Comparison of ENCODE assay signal across 8 cellular contexts in genomic region chr20:63706852-63707557, GRCh38. TPM values are rescaled to one million over a fixed set of nuclear protein-coding genes. Genes with fewer than 3 reads are reported as not detected.
DNase-seq lines count a peak whose midpoint lies in the region; ATAC-seq and TF ChIP-seq lines count a peak whose summit lies in the region.

No MANE protein-coding gene starts in this region.

- H3K4me3 ChIP-seq in GM12875 (ENCODE audit: low read depth, low read length) (peak overlapping the region; percentile 77), esophagus (ENCODE audit: low read depth in 1 of 2, low read length in 2 of 2) (peak overlapping the region; percentile 85 to 86), upper lobe of left lung (peak overlapping the region; percentile 79 to 98 (median 92))

- H3K4me1 ChIP-seq in esophagus (ENCODE audit: control insufficient read depth in 2 of 2, insufficient read depth in 2 of 2, low read length in 1 of 2) = peaks cover 0 to 12% of the 10 kb centered on the region in 2 donors
- H3K4me1 ChIP-seq in upper lobe of left lung = peaks cover 24 to 33% (median 26%) of the 10 kb centered on the region in 4 donors

- DNase-seq in NCI-H2171 treated with DMSO at 0.1 percent for 48 hours (lab: John Stamatoyannopoulos, UW) (peak; percentile 62), activated T-cell treated with anti-CD3 and anti-CD28 coated beads for 1 hour (ENCODE audit: low read depth) (peak; percentile 54), upper lobe of left lung (peak; percentile 58 to 82), NCI-H1092 treated with DMSO at 0.1 percent for 48 hours (lab: John Stamatoyannopoulos, UW) (no peak)
- DNase-seq in natural killer cell treated with Interleukin-12 subunit alpha and Interleukin-12 subunit beta and Interleukin-15 and Interleukin-18, amount 100 ng/mL, for 72 hours (ENCODE audit: low spot score) = no peak

- H3K9me3 ChIP-seq in esophagus (ENCODE audit: control insufficient read depth in 2 of 2, insufficient read depth in 1 of 2, low read depth in 1 of 2, low read length in 1 of 2) = no peaks in the 10 kb centered on the region
- H3K9me3 ChIP-seq in upper lobe of left lung = no peaks in the 10 kb centered on the region

- ATAC-seq in HG02642 (IDR thresholded peaks at IDR 0.05; ENCODE audit: poor library complexity, unreplicated experiment) (peak; percentile 24), upper lobe of left lung (ENCODE audit: low FRiP score in 2 of 2) (peak; percentile 12 to 71)
- peak; percentile 67 to 69 for ATAC-seq in natural killer cell treated with Interleukin-12 subunit alpha and Interleukin-12 subunit beta and Interleukin-15 and Interleukin-18, amount 100 ng/mL, for 72 hours

- no peak for TF ChIP-seq EP300 in upper lobe of left lung (IDR thresholded peaks at IDR 0.05)

- H3K27ac Mint-ChIP-seq in natural killer cell treated with Interleukin-12 subunit alpha and Interleukin-12 subunit beta and Interleukin-15 and Interleukin-18, amount 100 ng/mL, for 72 hours = peak overlapping the region; percentile 62 to 83

- H3K9me3 Mint-ChIP-seq in natural killer cell treated with Interleukin-12 subunit alpha and Interleukin-12 subunit beta and Interleukin-15 and Interleukin-18, amount 100 ng/mL, for 72 hours = no peaks in the 10 kb centered on the region

- no peaks in the 10 kb centered on the region for H3K27me3 ChIP-seq in esophagus (ENCODE audit: control insufficient read depth in 1 of 2, insufficient read depth in 2 of 2, low read length in 2 of 2)
- H3K27me3 ChIP-seq in upper lobe of left lung = no peaks in the 10 kb centered on the region

- peaks cover 10% of the 10 kb centered on the region for H3K36me3 Mint-ChIP-seq in natural killer cell treated with Interleukin-12 subunit alpha and Interleukin-12 subunit beta and Interleukin-15 and Interleukin-18, amount 100 ng/mL, for 72 hours

- WGBS in esophagus, 2 donors = 2% methylated on average over 56 of the region's 56 CpGs
- 4 to 10% methylated on average over 14 to 23 of the region's 56 CpGs for WGBS in upper lobe of left lung, 2 donors

- peak; percentile 86 for TF ChIP-seq CTCF in GM12875 (IDR thresholded peaks at IDR 0.05; ENCODE audit: borderline replicate concordance, insufficient read depth, low read depth, low read length)
- TF ChIP-seq CTCF in upper lobe of left lung (IDR thresholded peaks at IDR 0.05) = peak in 2 of 6 experiments; percentile 23 to 33

- peaks cover 6 to 35% of the 10 kb centered on the region in 2 donors for H3K36me3 ChIP-seq in esophagus (ENCODE audit: control insufficient read depth in 2 of 2, insufficient read depth in 2 of 2, low read length in 1 of 2)
- H3K36me3 ChIP-seq in upper lobe of left lung = peaks cover 21 to 59% (median 46%) of the 10 kb centered on the region in 4 donors

- H3K27ac ChIP-seq in esophagus (ENCODE audit: low read depth in 2 of 2, low read length in 1 of 2) = peak overlapping the region; percentile 90 to 95
- peak overlapping the region; percentile 89 to 93 (median 92) for H3K27ac ChIP-seq in upper lobe of left lung

- H3K4me1 Mint-ChIP-seq in natural killer cell treated with Interleukin-12 subunit alpha and Interleukin-12 subunit beta and Interleukin-15 and Interleukin-18, amount 100 ng/mL, for 72 hours (ENCODE audit: low read depth in 2 of 2) = peaks cover 29 to 34% of the 10 kb centered on the region in 2 donors

- peak in 1 of 4 donors; percentile 17 for TF ChIP-seq POLR2A in upper lobe of left lung (IDR thresholded peaks at IDR 0.05)

- no peaks in the 10 kb centered on the region for H3K27me3 Mint-ChIP-seq in natural killer cell treated with Interleukin-12 subunit alpha and Interleukin-12 subunit beta and Interleukin-15 and Interleukin-18, amount 100 ng/mL, for 72 hours

- peak overlapping the region; percentile 89 for H3K4me3 Mint-ChIP-seq in natural killer cell treated with Interleukin-12 subunit alpha and Interleukin-12 subunit beta and Interleukin-15 and Interleukin-18, amount 100 ng/mL, for 72 hours

RNA-seq across cellular contexts. Expression of gene ARFRP1, which starts 0.8 kb away (rescaled TPM):
- polyA plus RNA-seq in esophagus = 10 to 100 TPM; 33.9 to 35.4 TPM
- total RNA-seq in natural killer cell treated with Interleukin-12 subunit alpha and Interleukin-12 subunit beta and Interleukin-15 and Interleukin-18, amount 100 ng/mL, for 72 hours = 10 to 100 TPM; 52.4 to 87.0 TPM
- 10 to 100 TPM; 26.8 to 56.4 (median 46.3) TPM for total RNA-seq in upper lobe of left lung

RNA-seq across cellular contexts. Expression of gene ZGPAT, which starts 0.8 kb away (rescaled TPM):
- polyA plus RNA-seq in esophagus = 10 to 100 TPM; 24.4 to 38.9 TPM
- 10 to 100 TPM; 40.8 to 53.0 TPM for total RNA-seq in natural killer cell treated with Interleukin-12 subunit alpha and Interleukin-12 subunit beta and Interleukin-15 and Interleukin-18, amount 100 ng/mL, for 72 hours
- 10 to 100 TPM; 24.8 to 70.2 (median 36.8) TPM for total RNA-seq in upper lobe of left lung

RNA-seq across cellular contexts. Expression of gene TNFRSF6B, which starts 10.6 kb away (rescaled TPM):
- polyA plus RNA-seq in esophagus = 10 to 100 TPM in 1 of 2 donors, 1 to 10 TPM in 1; 2.6 to 15.2 TPM
- total RNA-seq in natural killer cell treated with Interleukin-12 subunit alpha and Interleukin-12 subunit beta and Interleukin-15 and Interleukin-18, amount 100 ng/mL, for 72 hours = not detected
- total RNA-seq in upper lobe of left lung = 10 to 100 TPM; 13.8 to 34.8 (median 16.9) TPM

RNA-seq across cellular contexts. Expression of gene LIME1, which starts 29.5 kb away (rescaled TPM):
- 10 to 100 TPM; 12.6 to 24.5 TPM for polyA plus RNA-seq in esophagus
- total RNA-seq in natural killer cell treated with Interleukin-12 subunit alpha and Interleukin-12 subunit beta and Interleukin-15 and Interleukin-18, amount 100 ng/mL, for 72 hours = 10 to 100 TPM in 1 of 2 donors, 1 to 10 TPM in 1; 9.3 to 15.7 TPM
- 10 to 100 TPM; 12.4 to 51.3 (median 15.3) TPM for total RNA-seq in upper lobe of left lung

RNA-seq across cellular contexts. Expression of gene SLC2A4RG, which starts 32.6 kb away (rescaled TPM):
- 10 to 100 TPM; 43.8 to 77.5 TPM for polyA plus RNA-seq in esophagus
- total RNA-seq in natural killer cell treated with Interleukin-12 subunit alpha and Interleukin-12 subunit beta and Interleukin-15 and Interleukin-18, amount 100 ng/mL, for 72 hours = 10 to 100 TPM; 21.0 to 31.1 TPM
- total RNA-seq in upper lobe of left lung = 100 to 1,000 TPM in 1 of 6 donors, 10 to 100 TPM in 5; 28.8 to 106 (median 71.9) TPM

Comparison
In these comparisons a context has a peak if more than half of its experiments do, and no peak if none do; other contexts are left out.
1. DNase-seq: peak in NCI-H2171 treated with DMSO at 0.1 percent for 48 hours (single experiment), activated T-cell treated with anti-CD3 and anti-CD28 coated beads for 1 hour (single experiment) and upper lobe of left lung (2 of 2); none in natural killer cell treated with Interleukin-12 subunit alpha and Interleukin-12 subunit beta and Interleukin-15 and Interleukin-18, amount 100 ng/mL, for 72 hours (single experiment) and NCI-H1092 treated with DMSO at 0.1 percent for 48 hours (single experiment).
2. RNA of gene TNFRSF6B, which starts 10.6 kb away (total RNA-seq): 13.8 to 34.8 TPM in upper lobe of left lung; not detected in natural killer cell treated with Interleukin-12 subunit alpha and Interleukin-12 subunit beta and Interleukin-15 and Interleukin-18, amount 100 ng/mL, for 72 hours; every median in the first group is over 10 times any median in the second.
3. Peak in every context shown above with its lines, with median percentiles within 50 percentile points of each other: H3K4me3 ChIP-seq and ATAC-seq.